Comparison of ENCODE assay signal across 21 cellular contexts in the genomic region with DNA sequence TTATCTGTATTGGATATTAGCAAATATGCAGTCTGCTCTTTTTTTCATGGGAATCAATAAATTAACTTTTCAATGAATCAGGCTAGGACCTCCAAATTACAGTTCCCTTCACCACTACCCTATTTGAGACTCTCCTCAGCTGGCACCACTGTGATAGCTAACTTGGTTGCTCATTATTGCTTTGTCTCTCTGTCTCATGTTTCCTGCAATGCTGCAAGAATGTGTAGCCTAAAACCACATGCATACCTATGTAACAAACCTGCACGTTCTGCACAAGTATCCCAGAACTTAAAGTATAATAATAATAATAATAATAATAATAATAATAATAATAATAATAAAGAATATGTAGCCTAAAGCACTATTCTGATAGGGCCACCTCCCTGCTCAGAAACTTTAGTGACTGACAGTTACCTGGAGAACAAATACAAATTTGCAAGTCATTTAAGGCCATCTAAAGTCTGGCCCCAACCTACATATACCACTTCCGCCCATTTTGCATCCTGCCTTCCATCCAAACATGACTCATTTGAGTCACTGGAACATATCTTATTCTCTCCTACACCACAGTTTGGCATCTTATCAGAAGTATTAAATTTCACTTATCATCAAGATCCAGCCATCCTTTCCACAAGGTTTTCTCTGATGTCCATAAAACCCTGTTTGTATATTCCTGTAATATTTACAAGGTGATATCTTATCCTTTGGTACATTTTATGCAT.
DNase-seq lines count a peak whose midpoint lies in the region; ATAC-seq and TF ChIP-seq lines count a peak whose summit lies in the region.
"Had no signal": no experiment of that assay in that cellular context is flagged by ENCODE, and none has a peak within 500 bp of the region (broad histone marks: within the 10 kb centered on the region; RNA-seq: fewer than 3 reads in every experiment).

No MANE protein-coding gene starts in this region.

- H3K79me2 ChIP-seq in mammary epithelial cell (ENCODE audit: insufficient read depth, low read length): no peaks in the 10 kb centered on the region

- H3K9me3 Mint-ChIP-seq in activated CD4-positive, alpha-beta memory T cell treated with anti-CD3 and anti-CD28 coated beads, Interleukin-2, amount 10 ng/mL, durations not matched to agents 7 days and 5 days: no peaks in the 10 kb centered on the region

- no peak overlapping the region for H3K27ac Mint-ChIP-seq in activated CD4-positive, alpha-beta memory T cell treated with anti-CD3 and anti-CD28 coated beads, Interleukin-2, amount 10 ng/mL, durations not matched to agents 7 days and 5 days
- H3K27ac Mint-ChIP-seq: CD4-positive, alpha-beta memory T cell had no signal

- POLR2A ChIA-PET in activated CD4-positive, alpha-beta memory T cell treated with anti-CD3 and anti-CD28 coated beads, Interleukin-2, amount 10 ng/mL, durations not matched to agents 7 days and 5 days (lab: Charles Lee): no interaction called here

- DNase-seq in A172 (ENCODE audit: low spot score) (peak; percentile 61), HT1080 (ENCODE audit: low read depth) (peak; percentile 82), SK-N-DZ (ENCODE audit: low spot score) (peak; percentile 13), mammary epithelial cell (peak; percentile 56)
- no peak for DNase-seq in activated CD4-positive, alpha-beta memory T cell treated with anti-CD3 and anti-CD28 coated beads, Interleukin-2, amount 10 ng/mL, durations not matched to agents 7 days and 5 days
- DNase-seq in activated effector memory CD4-positive, alpha-beta T cell treated with Interleukin-2 at 50 U/mL for 16 hours: no peak
- DNase-seq: CD4-positive, alpha-beta memory T cell; DMS153; GF-D8; H7; MM.1S; NCI-H1092; NCI-H1436 treated with DMSO at 0.1 percent for 48 hours; NCI-H2029 treated with DMSO at 0.1 percent for 48 hours; NCI-H510A; NCI-H774; OCI-M1; RPMI8226 had no signal

- TF ChIP-seq CTCF in mammary epithelial cell (conservative IDR thresholded peaks at IDR 0.05 in 1 of 2, IDR thresholded peaks at IDR 0.05 in 1 of 2; ENCODE audit: extremely low read depth in 1 of 2, insufficient read depth in 1 of 2, low read depth in 1 of 2, low read length in 2 of 2): no peak

- H3K36me3 ChIP-seq in mammary epithelial cell (ENCODE audit: insufficient read depth, low read length): no peaks in the 10 kb centered on the region
- H3K36me3 ChIP-seq: BLaER1 had no signal

- no peak for ATAC-seq in GM19324 (IDR thresholded peaks at IDR 0.05; ENCODE audit: low FRiP score, unreplicated experiment)
- ATAC-seq in GM18858 (IDR thresholded peaks at IDR 0.05; ENCODE audit: unreplicated experiment): no peak

- H3K4me1 ChIP-seq in mammary epithelial cell (ENCODE audit: insufficient read depth, low read length): peaks cover 9% of the 10 kb centered on the region
- H3K4me1 ChIP-seq: BLaER1 had no signal

- 7% methylated on average over 2 of the region's 2 CpGs for WGBS in mammary epithelial cell (ENCODE audit: low coverage, missing lambda C conversion rate)

- in situ Hi-C loops in mammary epithelial cell (cut with MboI; ENCODE audit: low sequenced_read_pairs in 2 of 2): no loop called here

- H3K36me3 Mint-ChIP-seq in activated CD4-positive, alpha-beta memory T cell treated with anti-CD3 and anti-CD28 coated beads, Interleukin-2, amount 10 ng/mL, durations not matched to agents 7 days and 5 days (ENCODE audit: low read depth): no peaks in the 10 kb centered on the region
- H3K36me3 Mint-ChIP-seq: CD4-positive, alpha-beta memory T cell had no signal

- intact Hi-C loops in mammary epithelial cell (cut with micrococcal nuclease): loop anchor here (10.0 kb wide), 1 partner anchor 485 kb away; no protein-coding TSS in a partner anchor

- CTCF ChIA-PET in mammary epithelial cell (lab: Charles Lee; ENCODE audit: low non-redundant PET): no interaction called here
- CTCF ChIA-PET in activated CD4-positive, alpha-beta memory T cell treated with anti-CD3 and anti-CD28 coated beads, Interleukin-2, amount 10 ng/mL, durations not matched to agents 7 days and 5 days (lab: Charles Lee): no interaction called here

- no peak overlapping the region for H2AFZ ChIP-seq in mammary epithelial cell (ENCODE audit: low read depth, low read length)

- no peaks in the 10 kb centered on the region for H3K27me3 ChIP-seq in mammary epithelial cell (ENCODE audit: insufficient read depth, low read length)
- H3K27me3 ChIP-seq: BLaER1 had no signal

- no peaks in the 10 kb centered on the region for H3K9me3 ChIP-seq in mammary epithelial cell (replicated peaks; ENCODE audit: insufficient read depth, low read length)
- H3K9me3 ChIP-seq: BLaER1 had no signal

- peak overlapping the region; percentile 57 for H3K4me2 ChIP-seq in mammary epithelial cell (ENCODE audit: insufficient read depth, low read depth, low read length)
- H3K4me2 ChIP-seq: BLaER1 had no signal

- no peak overlapping the region for H3K4me3 ChIP-seq in mammary epithelial cell (replicated peaks in 1 of 3; ENCODE audit: insufficient read depth in 1 of 3, low read depth in 2 of 3, low read length in 3 of 3)
- H3K4me3 ChIP-seq: BLaER1 had no signal

- H4K20me1 ChIP-seq in mammary epithelial cell (ENCODE audit: insufficient read depth, low read length): no peaks in the 10 kb centered on the region
- H4K20me1 ChIP-seq: BLaER1 had no signal

- H3K4me1 Mint-ChIP-seq in activated CD4-positive, alpha-beta memory T cell treated with anti-CD3 and anti-CD28 coated beads, Interleukin-2, amount 10 ng/mL, durations not matched to agents 7 days and 5 days: no peaks in the 10 kb centered on the region
- H3K4me1 Mint-ChIP-seq: CD4-positive, alpha-beta memory T cell had no signal

- H3K4me3 Mint-ChIP-seq in activated CD4-positive, alpha-beta memory T cell treated with anti-CD3 and anti-CD28 coated beads, Interleukin-2, amount 10 ng/mL, durations not matched to agents 7 days and 5 days: no peak overlapping the region
- H3K4me3 Mint-ChIP-seq: CD4-positive, alpha-beta memory T cell had no signal

- dilution Hi-C loops in mammary epithelial cell (cut with HindIII; ENCODE audit: low sequenced_read_pairs): no loop called here

- BruUV-seq in mammary epithelial cell (replicated peaks; lab: Mats Ljungman, UMichigan): no TSS peak

- peak overlapping the region; percentile 46 for H3K27ac ChIP-seq in mammary epithelial cell (ENCODE audit: insufficient read depth, low read depth, low read length)
- H3K27ac ChIP-seq: BLaER1 had no signal

- H3K27me3 Mint-ChIP-seq in activated CD4-positive, alpha-beta memory T cell treated with anti-CD3 and anti-CD28 coated beads, Interleukin-2, amount 10 ng/mL, durations not matched to agents 7 days and 5 days: no peaks in the 10 kb centered on the region
- H3K27me3 Mint-ChIP-seq: CD4-positive, alpha-beta memory T cell had no signal

- no peak overlapping the region for H3K9ac ChIP-seq in mammary epithelial cell (ENCODE audit: insufficient read depth, low read length)
- H3K9ac ChIP-seq: BLaER1 had no signal

Comparison
In these comparisons a context has a peak if more than half of its experiments do, and no peak if none do; other contexts are left out.
1. DNase-seq: peak in A172 (single experiment), HT1080 (single experiment), SK-N-DZ (single experiment) and mammary epithelial cell (single experiment); none in activated CD4-positive, alpha-beta memory T cell treated with anti-CD3 and anti-CD28 coated beads, Interleukin-2, amount 10 ng/mL, durations not matched to agents 7 days and 5 days (single experiment) and activated effector memory CD4-positive, alpha-beta T cell treated with Interleukin-2 at 50 U/mL for 16 hours (single experiment).